Comparison of ENCODE assay signal across 12 cellular contexts in the genomic region with DNA sequence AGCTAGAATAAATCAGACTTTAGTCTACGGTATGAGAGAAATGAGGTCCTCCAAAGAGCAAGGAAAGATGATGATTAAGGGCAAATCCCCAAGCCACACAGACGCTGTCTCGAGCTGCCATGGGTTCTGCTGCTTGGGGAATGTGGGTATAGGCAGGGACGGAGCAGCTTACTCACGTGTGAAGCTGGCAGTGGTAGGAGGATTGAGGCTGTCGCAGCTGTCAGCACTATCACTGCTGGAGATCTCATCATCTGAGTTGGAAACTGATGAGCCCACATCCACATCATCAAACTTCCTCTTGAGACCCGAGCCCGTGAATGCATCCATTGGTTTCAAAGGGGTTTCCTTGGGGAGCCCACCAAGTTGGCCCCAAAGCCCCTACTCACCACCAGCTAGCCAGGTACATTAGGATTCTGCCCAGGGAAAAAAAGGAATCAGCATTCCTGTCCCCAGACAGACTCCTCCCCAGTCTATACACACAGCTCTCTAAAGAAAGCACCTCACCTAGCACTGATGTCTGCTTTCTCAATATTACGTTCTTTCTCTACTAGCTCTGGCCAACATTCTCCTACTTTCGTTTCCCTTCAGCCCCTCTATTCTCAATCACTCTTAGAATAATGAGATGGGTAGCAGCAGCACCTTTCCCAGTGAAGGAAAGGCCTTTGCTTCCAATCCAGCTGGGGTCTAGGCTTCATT. TPM values are rescaled to one million over a fixed set of nuclear protein-coding genes. Genes with fewer than 3 reads are reported as not detected.
DNase-seq lines count a peak whose midpoint lies in the region; ATAC-seq and TF ChIP-seq lines count a peak whose summit lies in the region.
"Had no signal": no experiment of that assay in that cellular context is flagged by ENCODE, and none has a peak within 500 bp of the region (broad histone marks: within the 10 kb centered on the region; RNA-seq: fewer than 3 reads in every experiment).

No MANE protein-coding gene starts in this region.

- H3K4me3 ChIP-seq in DND-41 (ENCODE audit: low read depth in 1 of 2, low read length in 2 of 2) = no peak overlapping the region
- H3K4me3 ChIP-seq in Loucy (ENCODE audit: low read length, poor library complexity, severe bottlenecking) = peak overlapping the region; percentile 33
- no peak overlapping the region for H3K4me3 ChIP-seq in osteoblast (ENCODE audit: insufficient read depth, low read length)
- H3K4me3 ChIP-seq: suprapubic skin had no signal

- no peaks in the 10 kb centered on the region for H3K9me3 Mint-ChIP-seq in activated naive CD4-positive, alpha-beta T cell treated with anti-CD3 and anti-CD28 coated beads, Interleukin-2, amount 50 U/mL, for 24 hours

- peaks cover 40% of the 10 kb centered on the region for H3K4me1 Mint-ChIP-seq in activated naive CD4-positive, alpha-beta T cell treated with anti-CD3 and anti-CD28 coated beads, Interleukin-2, amount 50 U/mL, for 24 hours

- H3K9ac ChIP-seq in DND-41 (ENCODE audit: low read depth, low read length) (no peak overlapping the region), Loucy (ENCODE audit: low read depth, low read length, poor library complexity, severe bottlenecking) (peak overlapping the region; percentile 21)

- no peaks in the 10 kb centered on the region for H3K36me3 Mint-ChIP-seq in activated naive CD4-positive, alpha-beta T cell treated with anti-CD3 and anti-CD28 coated beads, Interleukin-2, amount 50 U/mL, for 24 hours

- peaks cover 33% of the 10 kb centered on the region for H3K4me1 ChIP-seq in DND-41 (ENCODE audit: insufficient read depth, low read length)
- H3K4me1 ChIP-seq in Loucy (ENCODE audit: insufficient read depth, low read length, poor library complexity, severe bottlenecking) = peaks cover 39% of the 10 kb centered on the region
- peaks cover 11% of the 10 kb centered on the region for H3K4me1 ChIP-seq in osteoblast (ENCODE audit: insufficient read depth, low read length)

- H3K27me3 ChIP-seq in DND-41 (ENCODE audit: insufficient read depth, low read length, poor library complexity) = no peaks in the 10 kb centered on the region
- H3K27me3 ChIP-seq in Loucy (ENCODE audit: insufficient read depth, low read length, poor library complexity, severe bottlenecking) = no peaks in the 10 kb centered on the region
- H3K27me3 ChIP-seq in osteoblast (ENCODE audit: insufficient read depth, low read length) = no peaks in the 10 kb centered on the region
- H3K27me3 ChIP-seq: suprapubic skin had no signal

- H3K9me3 ChIP-seq in DND-41 (ENCODE audit: insufficient read depth, low read length, severe bottlenecking) (no peaks in the 10 kb centered on the region), Loucy (ENCODE audit: insufficient read depth, low read depth, low read length) (no peaks in the 10 kb centered on the region), osteoblast (ENCODE audit: low read depth, low read length) (no peaks in the 10 kb centered on the region)
- H3K9me3 ChIP-seq: suprapubic skin had no signal

- peaks cover 41% of the 10 kb centered on the region for H3K79me2 ChIP-seq in DND-41 (ENCODE audit: insufficient read depth, low read length)
- peaks cover 56% of the 10 kb centered on the region for H3K79me2 ChIP-seq in Loucy (ENCODE audit: insufficient read depth, low read length)
- H3K79me2 ChIP-seq in osteoblast (ENCODE audit: insufficient read depth, low read length) = peaks cover 67% of the 10 kb centered on the region

- H4K20me1 ChIP-seq in DND-41 (ENCODE audit: insufficient read depth, low read length) = peaks cover 15% of the 10 kb centered on the region; the same call in 1 of the 2 replicates
- peaks cover 13% of the 10 kb centered on the region for H4K20me1 ChIP-seq in Loucy (ENCODE audit: insufficient read depth, low read length, poor library complexity, severe bottlenecking)
- peaks cover 39% of the 10 kb centered on the region for H4K20me1 ChIP-seq in osteoblast (ENCODE audit: insufficient read depth, low read length)

- peak overlapping the region; percentile 6 for H3K4me3 Mint-ChIP-seq in activated naive CD4-positive, alpha-beta T cell treated with anti-CD3 and anti-CD28 coated beads, Interleukin-2, amount 50 U/mL, for 24 hours

- H3K27ac ChIP-seq in DND-41 (ENCODE audit: low read length) (peak overlapping the region; percentile 53), osteoblast (ENCODE audit: low read depth, low read length) (peak overlapping the region; percentile 32)
- H3K27ac ChIP-seq: suprapubic skin had no signal

- H3K36me3 ChIP-seq in DND-41 (ENCODE audit: insufficient read depth, low read length) = peaks cover 34% of the 10 kb centered on the region
- H3K36me3 ChIP-seq in Loucy (ENCODE audit: insufficient read depth, low read length) = peaks cover 27% of the 10 kb centered on the region
- H3K36me3 ChIP-seq in osteoblast (ENCODE audit: insufficient read depth, low read length) = peaks cover 35% of the 10 kb centered on the region

- H3K4me2 ChIP-seq in DND-41 (ENCODE audit: insufficient read depth, low read length) (peak overlapping the region; percentile 31; the same call in 1 of the 2 replicates), Loucy (ENCODE audit: low read depth, low read length, poor library complexity, severe bottlenecking) (peak overlapping the region; percentile 65), osteoblast (ENCODE audit: insufficient read depth, low read length) (no peak overlapping the region)

- peaks cover 4% of the 10 kb centered on the region; the same call in 1 of the 2 replicates for H3F3A ChIP-seq in Loucy (ENCODE audit: low read depth)

- no peaks in the 10 kb centered on the region for H3K9me2 ChIP-seq in Loucy (replicated peaks; ENCODE audit: low read depth, low read length)

- H2AFZ ChIP-seq in DND-41 (ENCODE audit: low read depth, low read length) = no peak overlapping the region
- no peak overlapping the region for H2AFZ ChIP-seq in Loucy (ENCODE audit: low read length)
- H2AFZ ChIP-seq in osteoblast (ENCODE audit: low read length) = no peak overlapping the region

- H3K27me3 Mint-ChIP-seq in activated naive CD4-positive, alpha-beta T cell treated with anti-CD3 and anti-CD28 coated beads, Interleukin-2, amount 50 U/mL, for 24 hours = no peaks in the 10 kb centered on the region

- peak; percentile 99 for ATAC-seq in DND-41 (ENCODE audit: insufficient read depth, low read depth)
- no peak for ATAC-seq in HG03097 (IDR thresholded peaks at IDR 0.05; ENCODE audit: low FRiP score, unreplicated experiment)
- ATAC-seq: Right ventricle myocardium inferior had no signal

- peak overlapping the region; percentile 84 for H3K27ac Mint-ChIP-seq in activated naive CD4-positive, alpha-beta T cell treated with anti-CD3 and anti-CD28 coated beads, Interleukin-2, amount 50 U/mL, for 24 hours

- no peak for TF ChIP-seq CTCF in DND-41 (IDR thresholded peaks at IDR 0.05; ENCODE audit: borderline replicate concordance, extremely low read depth, low read length, poor library complexity, severe bottlenecking)
- no peak for TF ChIP-seq CTCF in Loucy (conservative IDR thresholded peaks at IDR 0.05; ENCODE audit: low read length)
- TF ChIP-seq CTCF in osteoblast (IDR thresholded peaks at IDR 0.05; ENCODE audit: extremely low read depth, low read depth, low read length) = no peak

- DNase-seq in DND-41 (peak; percentile 74), osteoblast (ENCODE audit: insufficient read length, low spot score, missing footprints) (no peak), ecto neural progenitor cell (ENCODE audit: low spot score) (no peak), NCI-H1436 treated with DMSO at 0.1 percent for 48 hours (lab: John Stamatoyannopoulos, UW) (no peak), HUDEP-2 (lab: John Stamatoyannopoulos, UW; ENCODE audit: unreplicated experiment in 76 of 76) (no peak)
- DNase-seq: left cardiac atrium, MV-4-11 had no signal

RNA-seq across cellular contexts. Expression of a gene that starts 7.0 kb away (rescaled TPM):
- 27.4 and 30.0 TPM in 2 replicates for total RNA-seq in osteoblast

RNA-seq across cellular contexts. Expression of a gene that starts 28.3 kb away (rescaled TPM):
- 54.8 and 56.1 TPM in 2 replicates for total RNA-seq in osteoblast

RNA-seq across cellular contexts. Expression of a gene that starts 50.2 kb away (rescaled TPM):
- total RNA-seq in osteoblast = 64.4 and 80.7 TPM in 2 replicates
